ENCODE assay signal across 19 cellular contexts in the genomic region with DNA sequence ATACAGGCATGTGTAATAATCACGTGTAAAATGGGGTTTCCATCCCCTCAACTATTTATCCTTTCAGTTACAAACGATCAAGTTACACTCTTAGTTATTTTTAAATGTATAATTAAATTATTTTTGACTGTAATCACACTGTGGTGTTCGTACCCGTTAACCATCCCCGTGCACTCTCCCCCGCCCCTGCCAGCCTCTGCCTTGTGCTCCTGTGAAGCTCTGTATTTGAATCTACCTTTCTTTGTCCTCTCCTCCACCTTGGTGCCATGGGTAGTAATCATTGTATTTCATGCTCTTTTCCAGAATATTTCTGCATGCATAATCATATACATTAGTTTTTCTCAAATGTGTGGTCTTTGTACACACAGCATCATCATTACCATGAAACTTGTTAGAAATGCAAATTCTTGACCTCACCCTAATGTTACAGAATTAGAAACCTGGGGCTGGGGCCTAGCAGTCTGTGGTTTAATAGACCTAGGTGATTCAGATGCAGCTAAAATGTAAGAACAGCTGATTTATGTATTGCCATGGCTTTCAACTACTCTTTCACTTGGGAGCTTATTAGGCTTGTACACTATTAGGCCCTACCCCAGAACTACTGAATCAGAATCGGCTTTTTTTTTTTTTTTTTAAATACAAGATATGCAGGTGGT.
DNase-seq lines count a peak whose midpoint lies in the region; ATAC-seq and TF ChIP-seq lines count a peak whose summit lies in the region.
"Had no signal": no experiment of that assay in that cellular context is flagged by ENCODE, and none has a peak within 500 bp of the region (broad histone marks: within the 10 kb centered on the region; RNA-seq: fewer than 3 reads in every experiment).

No MANE protein-coding gene starts in this region.

- H3K36me3 ChIP-seq in esophagus muscularis mucosa, result peaks cover 9 to 66% (median 40%) of the 10 kb centered on the region in 4 donors

- POLR2A ChIA-PET in WTC11 (lab: Charles Lee), result no interaction called here

- DNase-seq in WTC11 (ENCODE audit: low spot score), result no peak
- DNase-seq in esophagus muscularis mucosa (ENCODE audit: extremely low spot score), result no peak
- DNase-seq in NCI-H1417 treated with DMSO at 0.1 percent for 48 hours (lab: John Stamatoyannopoulos, UW), result no peak
- DNase-seq in DMS53 treated with DMSO at 0.1 percent for 48 hours (lab: John Stamatoyannopoulos, UW; ENCODE audit: unreplicated experiment), result no peak
- DNase-seq: activated gamma-delta T cell; EL; KG1; NCI-H1092 treated with DMSO at 0.1 percent for 48 hours; NCI-H2171 treated with DMSO at 0.1 percent for 48 hours; NK-92 treated with Interleukin-12 subunit alpha and Interleukin-12 subunit beta, amount 100 ng/mL, for 24 hours; right cardiac atrium; stimulated activated CD4-positive, alpha-beta T cell treated with anti-CD3 and anti-CD28 coated beads, Interleukin-2, amount 100 ng/mL, for 24 hours had no signal

- intact Hi-C loops in esophagus muscularis mucosa (cut with DNase I), result no loop called here

- no peak overlapping the region for H3K4me3 ChIP-seq in esophagus muscularis mucosa
- H3K4me3 ChIP-seq: suprapubic skin had no signal

- CTCF ChIA-PET in WTC11 (lab: Charles Lee), result interaction anchor here (1.6 kb wide), 1 partner anchor 13 kb away, joined by 5 read pairs; no protein-coding TSS in a partner anchor

- no peaks in the 10 kb centered on the region for H3K27me3 Mint-ChIP-seq in WTC11 (ENCODE audit: low read depth)

- H3K4me3 Mint-ChIP-seq in WTC11, result no peak overlapping the region
- H3K4me3 Mint-ChIP-seq: mesothelial cell of epicardium had no signal

- 92% methylated on average over 7 of the region's 7 CpGs for WGBS in esophagus muscularis mucosa

- no peak for TF ChIP-seq POLR2A in esophagus muscularis mucosa (IDR thresholded peaks at IDR 0.05; ENCODE audit: low read depth)

- H3K27ac ChIP-seq in esophagus muscularis mucosa (replicated peaks in 1 of 4), result no peak overlapping the region
- H3K27ac ChIP-seq: RWPE1, suprapubic skin had no signal

- H3K4me1 Mint-ChIP-seq in WTC11, result peaks cover 28% of the 10 kb centered on the region
- H3K4me1 Mint-ChIP-seq: mesothelial cell of epicardium had no signal

- no peaks in the 10 kb centered on the region for H3K27me3 ChIP-seq in esophagus muscularis mucosa
- H3K27me3 ChIP-seq: suprapubic skin had no signal

- TF ChIP-seq EP300 in esophagus muscularis mucosa (IDR thresholded peaks at IDR 0.05), result no peak

- H3K36me3 Mint-ChIP-seq in WTC11, result peaks cover 22% of the 10 kb centered on the region

- ATAC-seq in GM18520 (IDR thresholded peaks at IDR 0.05; ENCODE audit: unreplicated experiment) (peak; percentile 50), GM21381 (IDR thresholded peaks at IDR 0.05; ENCODE audit: unreplicated experiment) (peak; percentile 38), HG03039 (IDR thresholded peaks at IDR 0.05; ENCODE audit: unreplicated experiment) (peak; percentile 40), WTC11 (peak; percentile 53; the same call in 1 of the 2 replicates), HG03565 (IDR thresholded peaks at IDR 0.05; ENCODE audit: unreplicated experiment) (no peak)
- ATAC-seq: right cardiac atrium had no signal

- H3K4me1 ChIP-seq in esophagus muscularis mucosa, result no peaks in the 10 kb centered on the region

- no peaks in the 10 kb centered on the region for H3K9me3 Mint-ChIP-seq in WTC11
- H3K9me3 Mint-ChIP-seq: mesothelial cell of epicardium had no signal

- 0 out of 2 replicates have a peak overlapping the region, but pooled peaks have one; percentile 71 for H3K27ac Mint-ChIP-seq in WTC11
- H3K27ac Mint-ChIP-seq: mesothelial cell of epicardium had no signal

- no peaks in the 10 kb centered on the region for H3K9me3 ChIP-seq in esophagus muscularis mucosa
- H3K9me3 ChIP-seq: suprapubic skin had no signal

- TF ChIP-seq CTCF in WTC11 (IDR thresholded peaks at IDR 0.05), result no peak
- TF ChIP-seq CTCF in esophagus muscularis mucosa (IDR thresholded peaks at IDR 0.05), result no peak

TF ChIP-seq in WTC11, 78 proteins besides CTCF, POLR2A, EP300 and RAD21:
- TF ChIP-seq JAZF1 (CRISPR knock-in tag; IDR thresholded peaks at IDR 0.05) (no peak), ZBTB43 (CRISPR knock-in tag; IDR thresholded peaks at IDR 0.05) (no peak), CREM (CRISPR knock-in tag; IDR thresholded peaks at IDR 0.05) (no peak), CBFB (CRISPR knock-in tag; IDR thresholded peaks at IDR 0.05; ENCODE audit: low read depth) (no peak), NFYB (CRISPR knock-in tag; conservative IDR thresholded peaks at IDR 0.05; ENCODE audit: low read depth) (no peak), SOX15 (CRISPR knock-in tag; IDR thresholded peaks at IDR 0.05) (no peak), RORB (CRISPR knock-in tag; IDR thresholded peaks at IDR 0.05) (no peak), CREB1 (CRISPR knock-in tag; IDR thresholded peaks at IDR 0.05) (no peak), MYBL2 (CRISPR knock-in tag; IDR thresholded peaks at IDR 0.05) (no peak), TEAD1 (CRISPR knock-in tag; IDR thresholded peaks at IDR 0.05) (no peak), ZNF263 (CRISPR knock-in tag; IDR thresholded peaks at IDR 0.05; ENCODE audit: low read depth) (no peak), IRF1 (CRISPR knock-in tag; IDR thresholded peaks at IDR 0.05) (no peak), JUN (CRISPR knock-in tag; IDR thresholded peaks at IDR 0.05) (no peak)
- TF ChIP-seq, protein P1, sequence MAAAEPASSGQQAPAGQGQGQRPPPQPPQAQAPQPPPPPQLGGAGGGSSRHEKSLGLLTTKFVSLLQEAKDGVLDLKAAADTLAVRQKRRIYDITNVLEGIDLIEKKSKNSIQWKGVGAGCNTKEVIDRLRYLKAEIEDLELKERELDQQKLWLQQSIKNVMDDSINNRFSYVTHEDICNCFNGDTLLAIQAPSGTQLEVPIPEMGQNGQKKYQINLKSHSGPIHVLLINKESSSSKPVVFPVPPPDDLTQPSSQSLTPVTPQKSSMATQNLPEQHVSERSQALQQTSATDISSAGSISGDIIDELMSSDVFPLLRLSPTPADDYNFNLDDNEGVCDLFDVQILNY (CRISPR knock-in tag; IDR thresholded peaks at IDR 0.05), result no peak
- TF ChIP-seq, protein P2, sequence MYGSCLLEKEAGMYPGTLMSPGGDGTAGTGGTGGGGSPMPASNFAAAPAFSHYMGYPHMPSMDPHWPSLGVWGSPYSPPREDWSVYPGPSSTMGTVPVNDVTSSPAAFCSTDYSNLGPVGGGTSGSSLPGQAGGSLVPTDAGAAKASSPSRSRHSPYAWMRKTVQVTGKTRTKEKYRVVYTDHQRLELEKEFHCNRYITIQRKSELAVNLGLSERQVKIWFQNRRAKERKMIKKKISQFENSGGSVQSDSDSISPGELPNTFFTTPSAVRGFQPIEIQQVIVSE (CRISPR knock-in tag; IDR thresholded peaks at IDR 0.05; ENCODE audit: borderline replicate concordance), result no peak
- TF ChIP-seq, protein P3, sequence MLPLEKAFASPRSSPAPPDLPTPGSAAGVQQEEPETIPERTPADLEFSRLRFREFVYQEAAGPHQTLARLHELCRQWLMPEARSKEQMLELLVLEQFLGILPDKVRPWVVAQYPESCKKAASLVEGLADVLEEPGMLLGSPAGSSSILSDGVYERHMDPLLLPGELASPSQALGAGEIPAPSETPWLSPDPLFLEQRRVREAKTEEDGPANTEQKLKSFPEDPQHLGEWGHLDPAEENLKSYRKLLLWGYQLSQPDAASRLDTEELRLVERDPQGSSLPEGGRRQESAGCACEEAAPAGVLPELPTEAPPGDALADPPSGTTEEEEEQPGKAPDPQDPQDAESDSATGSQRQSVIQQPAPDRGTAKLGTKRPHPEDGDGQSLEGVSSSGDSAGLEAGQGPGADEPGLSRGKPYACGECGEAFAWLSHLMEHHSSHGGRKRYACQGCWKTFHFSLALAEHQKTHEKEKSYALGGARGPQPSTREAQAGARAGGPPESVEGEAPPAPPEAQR (CRISPR knock-in tag; IDR thresholded peaks at IDR 0.05), result no peak
- TF ChIP-seq, protein P4, sequence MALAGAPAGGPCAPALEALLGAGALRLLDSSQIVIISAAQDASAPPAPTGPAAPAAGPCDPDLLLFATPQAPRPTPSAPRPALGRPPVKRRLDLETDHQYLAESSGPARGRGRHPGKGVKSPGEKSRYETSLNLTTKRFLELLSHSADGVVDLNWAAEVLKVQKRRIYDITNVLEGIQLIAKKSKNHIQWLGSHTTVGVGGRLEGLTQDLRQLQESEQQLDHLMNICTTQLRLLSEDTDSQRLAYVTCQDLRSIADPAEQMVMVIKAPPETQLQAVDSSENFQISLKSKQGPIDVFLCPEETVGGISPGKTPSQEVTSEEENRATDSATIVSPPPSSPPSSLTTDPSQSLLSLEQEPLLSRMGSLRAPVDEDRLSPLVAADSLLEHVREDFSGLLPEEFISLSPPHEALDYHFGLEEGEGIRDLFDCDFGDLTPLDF (CRISPR knock-in tag; IDR thresholded peaks at IDR 0.05), result no peak
- TF ChIP-seq, protein P5, sequence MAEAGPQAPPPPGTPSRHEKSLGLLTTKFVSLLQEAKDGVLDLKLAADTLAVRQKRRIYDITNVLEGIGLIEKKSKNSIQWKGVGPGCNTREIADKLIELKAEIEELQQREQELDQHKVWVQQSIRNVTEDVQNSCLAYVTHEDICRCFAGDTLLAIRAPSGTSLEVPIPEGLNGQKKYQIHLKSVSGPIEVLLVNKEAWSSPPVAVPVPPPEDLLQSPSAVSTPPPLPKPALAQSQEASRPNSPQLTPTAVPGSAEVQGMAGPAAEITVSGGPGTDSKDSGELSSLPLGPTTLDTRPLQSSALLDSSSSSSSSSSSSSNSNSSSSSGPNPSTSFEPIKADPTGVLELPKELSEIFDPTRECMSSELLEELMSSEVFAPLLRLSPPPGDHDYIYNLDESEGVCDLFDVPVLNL (CRISPR knock-in tag; IDR thresholded peaks at IDR 0.05; ENCODE audit: borderline replicate concordance, low read depth), result no peak
